In the genomic region with DNA sequence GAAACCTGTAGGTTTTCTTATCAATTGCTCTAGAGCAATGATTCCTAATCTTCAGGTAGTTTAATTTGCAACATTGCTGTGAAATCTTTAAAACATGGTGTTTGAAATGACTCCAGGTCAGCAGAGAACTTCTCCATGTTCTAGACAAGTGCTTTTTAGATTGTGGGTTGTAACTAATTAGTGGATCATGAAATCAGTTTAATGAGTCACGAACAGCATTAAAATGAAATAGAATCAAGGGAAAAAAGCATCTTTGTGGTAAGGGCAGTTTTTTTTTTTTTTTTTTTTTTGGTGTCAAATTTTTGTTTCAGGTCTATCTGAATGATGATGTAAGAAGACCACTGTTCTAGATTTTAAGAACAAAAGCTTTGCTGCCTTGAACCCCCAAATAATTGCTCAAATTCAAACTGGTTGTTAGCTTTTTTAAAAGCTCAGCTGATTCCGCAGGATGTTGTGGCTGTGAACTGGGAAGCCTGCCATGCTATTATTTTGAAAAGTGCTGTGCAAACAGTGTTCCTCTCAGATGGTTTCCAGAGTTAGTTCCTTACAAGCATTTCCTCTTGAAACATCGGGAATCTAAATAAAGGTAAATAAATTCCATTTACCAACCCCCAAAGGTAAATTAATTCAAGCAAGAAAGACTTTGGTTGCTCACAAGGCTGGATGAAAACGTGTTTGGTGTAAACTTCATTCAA, we compare ENCODE assay signal across 8 cellular contexts. TPM values are rescaled to one million over a fixed set of nuclear protein-coding genes. Genes with fewer than 3 reads are reported as not detected.
DNase-seq lines count a peak whose midpoint lies in the region; ATAC-seq and TF ChIP-seq lines count a peak whose summit lies in the region.

No MANE protein-coding gene starts in this region.

- H3K27ac Mint-ChIP-seq in endothelial cell (ENCODE audit: unreplicated experiment) (peak overlapping the region; percentile 79), natural killer cell (peak overlapping the region; percentile 60 to 89)
- H3K27ac Mint-ChIP-seq in activated T-cell treated with anti-CD3 and anti-CD28 coated beads, Interleukin-2, amount 50 U/mL, for 72 hours = no peak overlapping the region

- intact Hi-C loops in natural killer cell (cut with micrococcal nuclease) = no loop called here

- peak overlapping the region; percentile 68 for H3K4me3 Mint-ChIP-seq in endothelial cell (ENCODE audit: unreplicated experiment)
- peak overlapping the region; percentile 86 for H3K4me3 Mint-ChIP-seq in natural killer cell
- no peak overlapping the region for H3K4me3 Mint-ChIP-seq in activated T-cell treated with anti-CD3 and anti-CD28 coated beads, Interleukin-2, amount 50 U/mL, for 72 hours

- H3K27me3 Mint-ChIP-seq in endothelial cell (ENCODE audit: unreplicated experiment) = no peaks in the 10 kb centered on the region
- H3K27me3 Mint-ChIP-seq in natural killer cell (ENCODE audit: low read depth in 2 of 2) = no peaks in the 10 kb centered on the region
- H3K27me3 Mint-ChIP-seq in activated T-cell treated with anti-CD3 and anti-CD28 coated beads, Interleukin-2, amount 50 U/mL, for 72 hours (ENCODE audit: low read depth) = no peaks in the 10 kb centered on the region

- H3K9me3 Mint-ChIP-seq in endothelial cell (ENCODE audit: unreplicated experiment) (no peaks in the 10 kb centered on the region), natural killer cell (peaks cover 0 to 9% of the 10 kb centered on the region in 2 donors)
- peaks cover under 1 to 5% of the 10 kb centered on the region in 2 donors for H3K9me3 Mint-ChIP-seq in activated T-cell treated with anti-CD3 and anti-CD28 coated beads, Interleukin-2, amount 50 U/mL, for 72 hours

- ATAC-seq in natural killer cell = peak in 2 of 3 donors; percentile 24 to 25
- no peak for ATAC-seq in activated T-cell treated with anti-CD3 and anti-CD28 coated beads, Interleukin-2, amount 50 U/mL, for 72 hours (replicated peaks in 1 of 2)
- no peak for ATAC-seq in GM21381 (IDR thresholded peaks at IDR 0.05; ENCODE audit: unreplicated experiment)

- H3K4me1 Mint-ChIP-seq in endothelial cell (ENCODE audit: unreplicated experiment) (peaks cover 56% of the 10 kb centered on the region), natural killer cell (peaks cover 66 to 72% of the 10 kb centered on the region in 2 donors)
- no peaks in the 10 kb centered on the region for H3K4me1 Mint-ChIP-seq in activated T-cell treated with anti-CD3 and anti-CD28 coated beads, Interleukin-2, amount 50 U/mL, for 72 hours (ENCODE audit: low read depth)

- TF ChIP-seq CTCF in endothelial cell (IDR thresholded peaks at IDR 0.05; ENCODE audit: unreplicated experiment) = no peak
- TF ChIP-seq CTCF in natural killer cell (IDR thresholded peaks at IDR 0.05) = no peak

- H3K36me3 Mint-ChIP-seq in endothelial cell (ENCODE audit: low read depth, unreplicated experiment) = no peaks in the 10 kb centered on the region
- H3K36me3 Mint-ChIP-seq in natural killer cell = peaks cover 19% of the 10 kb centered on the region
- peaks cover 0 to 2% of the 10 kb centered on the region in 2 donors for H3K36me3 Mint-ChIP-seq in activated T-cell treated with anti-CD3 and anti-CD28 coated beads, Interleukin-2, amount 50 U/mL, for 72 hours (ENCODE audit: insufficient read depth in 2 of 2)

- DNase-seq in DMS153 (lab: John Stamatoyannopoulos, UW) = peak; percentile 86
- DNase-seq in NCI-H69 (lab: John Stamatoyannopoulos, UW) = peak; percentile 87
- DNase-seq in endothelial cell (ENCODE audit: low spot score) = no peak
- DNase-seq in natural killer cell = no peak
- no peak for DNase-seq in NCI-H2227 (lab: John Stamatoyannopoulos, UW; ENCODE audit: unreplicated experiment)
- DNase-seq in activated effector memory CD4-positive, alpha-beta T cell treated with Interleukin-2 at 50 U/mL for 16 hours = no peak
- DNase-seq in activated T-cell treated with anti-CD3 and anti-CD28 coated beads, Interleukin-2, amount 50 U/mL, for 72 hours = no peak

RNA-seq across cellular contexts. Expression of gene PDK4, which starts 13.1 kb away (rescaled TPM):
- total RNA-seq in endothelial cell (ENCODE audit: unreplicated experiment) (0.23 TPM), natural killer cell (1 to 10 TPM in 2 of 3 donors, under 1 TPM in 1; 0.78 to 3.8 (median 2.3) TPM)
- not detected for total RNA-seq in activated T-cell treated with anti-CD3 and anti-CD28 coated beads, Interleukin-2, amount 50 U/mL, for 72 hours

Comparison
In these comparisons a context has a peak if more than half of its experiments do, and no peak if none do; other contexts are left out.
1. DNase-seq: peak in DMS153 (single experiment) and NCI-H69 (single experiment); none in endothelial cell (single experiment), natural killer cell (single experiment), NCI-H2227 (single experiment), activated effector memory CD4-positive, alpha-beta T cell treated with Interleukin-2 at 50 U/mL for 16 hours (single experiment) and activated T-cell treated with anti-CD3 and anti-CD28 coated beads, Interleukin-2, amount 50 U/mL, for 72 hours (0 of 2).
2. H3K4me3 Mint-ChIP-seq: peak in endothelial cell (single experiment) and natural killer cell (single experiment); none in activated T-cell treated with anti-CD3 and anti-CD28 coated beads, Interleukin-2, amount 50 U/mL, for 72 hours (0 of 2).
3. ATAC-seq: peak in natural killer cell (2 of 3); none in activated T-cell treated with anti-CD3 and anti-CD28 coated beads, Interleukin-2, amount 50 U/mL, for 72 hours (0 of 2) and GM21381 (single experiment).